Comparison of ENCODE assay signal across 18 cellular contexts in genomic region chrX:13685126-13685763, GRCh38. TPM values are rescaled to one million over a fixed set of nuclear protein-coding genes. Genes with fewer than 3 reads are reported as not detected.
A peak's percentile ranks its signal among the peaks of the same experiment; 100 is the strongest.
DNase-seq lines count a peak whose midpoint lies in the region; ATAC-seq, FAIRE-seq and TF ChIP-seq lines count a peak whose summit lies in the region.
"Had no signal": no experiment of that assay in that cellular context is flagged by ENCODE, and none has a peak within 500 bp of the region (broad histone marks: within the 10 kb centered on the region; RNA-seq: fewer than 3 reads in every experiment).

No MANE protein-coding gene starts in this region.

- no peak overlapping the region; the same call in 1 of the 2 replicates for H2AFZ ChIP-seq in OCI-LY3 (ENCODE audit: low read depth, low read length)

- WGBS in ovary, 3 donors = 39 to 44% (median 40%) methylated on average over 3 of the region's 3 CpGs

- no peaks in the 10 kb centered on the region for H3K27me3 ChIP-seq in OCI-LY3 (ENCODE audit: low read depth, low read length)
- no peaks in the 10 kb centered on the region for H3K27me3 ChIP-seq in ovary
- H3K27me3 ChIP-seq: SJCRH30 had no signal

- TF ChIP-seq EP300 in ovary (IDR thresholded peaks at IDR 0.05) = no peak

- intact Hi-C loops in natural killer cell (cut with micrococcal nuclease) = no loop called here
- intact Hi-C loops in ovary (cut with DNase I) = no loop called here

- peak overlapping the region; percentile 23 for H3K4me3 Mint-ChIP-seq in natural killer cell treated with Interleukin-12 subunit alpha and Interleukin-12 subunit beta and Interleukin-15 and Interleukin-18, amount 100 ng/mL, for 72 hours
- H3K4me3 Mint-ChIP-seq in natural killer cell = no peak overlapping the region
- peak overlapping the region in 1 of 2 donors; percentile 38 for H3K4me3 Mint-ChIP-seq in stimulated activated naive CD8-positive, alpha-beta T cell treated with anti-CD3 and anti-CD28 coated beads, Interleukin-15, amount 100 ng/mL, for 72 hours
- H3K4me3 Mint-ChIP-seq: activated naive CD8-positive, alpha-beta T cell had no signal

- TF ChIP-seq CTCF in natural killer cell (IDR thresholded peaks at IDR 0.05) (no peak), OCI-LY3 (IDR thresholded peaks at IDR 0.05; ENCODE audit: low read depth, low read length) (no peak), ovary (IDR thresholded peaks at IDR 0.05) (no peak)

- peaks cover 2% of the 10 kb centered on the region for H3K36me3 Mint-ChIP-seq in natural killer cell treated with Interleukin-12 subunit alpha and Interleukin-12 subunit beta and Interleukin-15 and Interleukin-18, amount 100 ng/mL, for 72 hours
- H3K36me3 Mint-ChIP-seq in natural killer cell = no peaks in the 10 kb centered on the region
- H3K36me3 Mint-ChIP-seq: activated naive CD8-positive, alpha-beta T cell had no signal

- ATAC-seq in natural killer cell treated with Interleukin-12 subunit alpha and Interleukin-12 subunit beta and Interleukin-15 and Interleukin-18, amount 100 ng/mL, for 72 hours = no peak
- ATAC-seq in natural killer cell = no peak
- ATAC-seq in stimulated activated naive CD8-positive, alpha-beta T cell treated with anti-CD3 and anti-CD28 coated beads, Interleukin-15, amount 100 ng/mL, for 72 hours = no peak
- ATAC-seq in GM18858 (IDR thresholded peaks at IDR 0.05; ENCODE audit: unreplicated experiment) = no peak
- ATAC-seq: left lobe of liver had no signal

- peaks cover 15% of the 10 kb centered on the region for H3K79me2 ChIP-seq in OCI-LY3 (ENCODE audit: low read length)

- H3K9ac ChIP-seq in OCI-LY3 (ENCODE audit: low read length) = no peak overlapping the region

- no peak for DNase-seq in natural killer cell treated with Interleukin-12 subunit alpha and Interleukin-12 subunit beta and Interleukin-15 and Interleukin-18, amount 100 ng/mL, for 72 hours (ENCODE audit: low spot score)
- DNase-seq in natural killer cell = no peak
- DNase-seq in astrocyte of the hippocampus (ENCODE audit: low read depth, low spot score) = peak; percentile 28
- DNase-seq in stimulated activated naive CD8-positive, alpha-beta T cell treated with anti-CD3 and anti-CD28 coated beads, Interleukin-15, amount 100 ng/mL, for 72 hours = no peak
- no peak for DNase-seq in H54 (ENCODE audit: insufficient read length, low spot score)
- DNase-seq in ovary = no peak
- DNase-seq: colonic mucosa; DMS 273 treated with DMSO at 0.1 percent for 48 hours; Kasumi-1; NCI-H2081 treated with DMSO at 0.1 percent for 48 hours; NCI-H82; SJCRH30; stimulated activated CD4-positive, alpha-beta T cell treated with anti-CD3 and anti-CD28 coated beads, Interleukin-12 subunit alpha, Interleukin-12 subunit beta, amount 100 ng/mL, for 4 hours had no signal

- H4K20me1 ChIP-seq in OCI-LY3 (ENCODE audit: insufficient read depth, low read length) = peaks cover 3% of the 10 kb centered on the region

- TF ChIP-seq POLR2A in H54 (IDR thresholded peaks at IDR 0.05; ENCODE audit: low read depth, low read length) = no peak
- TF ChIP-seq POLR2A in ovary (IDR thresholded peaks at IDR 0.05) = no peak

- peak overlapping the region; percentile 32 for H3K4me2 ChIP-seq in OCI-LY3 (ENCODE audit: low read length)

- no peak for FAIRE-seq in H54 (lab: Jason Lieb, UNC)

- H3K9me3 ChIP-seq in OCI-LY3 (ENCODE audit: insufficient read depth, low read length) (no peaks in the 10 kb centered on the region), ovary (no peaks in the 10 kb centered on the region)
- H3K9me3 ChIP-seq: colonic mucosa, SJCRH30 had no signal

- H3K27ac ChIP-seq in OCI-LY3 (ENCODE audit: low read length) (no peak overlapping the region), ovary (no peak overlapping the region)
- H3K27ac ChIP-seq: colonic mucosa, SJCRH30 had no signal

- H3K4me1 Mint-ChIP-seq in natural killer cell treated with Interleukin-12 subunit alpha and Interleukin-12 subunit beta and Interleukin-15 and Interleukin-18, amount 100 ng/mL, for 72 hours (ENCODE audit: low read depth in 2 of 2) = peaks cover 23 to 26% of the 10 kb centered on the region in 2 donors
- peaks cover 9 to 12% of the 10 kb centered on the region in 2 donors for H3K4me1 Mint-ChIP-seq in natural killer cell
- H3K4me1 Mint-ChIP-seq in stimulated activated naive CD8-positive, alpha-beta T cell treated with anti-CD3 and anti-CD28 coated beads, Interleukin-15, amount 100 ng/mL, for 72 hours = peaks cover 38% of the 10 kb centered on the region

- no peaks in the 10 kb centered on the region for H3K9me3 Mint-ChIP-seq in natural killer cell treated with Interleukin-12 subunit alpha and Interleukin-12 subunit beta and Interleukin-15 and Interleukin-18, amount 100 ng/mL, for 72 hours
- H3K9me3 Mint-ChIP-seq in natural killer cell = no peaks in the 10 kb centered on the region
- no peaks in the 10 kb centered on the region for H3K9me3 Mint-ChIP-seq in stimulated activated naive CD8-positive, alpha-beta T cell treated with anti-CD3 and anti-CD28 coated beads, Interleukin-15, amount 100 ng/mL, for 72 hours

- peaks cover 0 to 7% of the 10 kb centered on the region in 2 donors for H3K27me3 Mint-ChIP-seq in natural killer cell treated with Interleukin-12 subunit alpha and Interleukin-12 subunit beta and Interleukin-15 and Interleukin-18, amount 100 ng/mL, for 72 hours
- H3K27me3 Mint-ChIP-seq in natural killer cell (ENCODE audit: low read depth in 2 of 2) = no peaks in the 10 kb centered on the region
- H3K27me3 Mint-ChIP-seq in stimulated activated naive CD8-positive, alpha-beta T cell treated with anti-CD3 and anti-CD28 coated beads, Interleukin-15, amount 100 ng/mL, for 72 hours = no peaks in the 10 kb centered on the region
- H3K27me3 Mint-ChIP-seq: activated naive CD8-positive, alpha-beta T cell had no signal

- H3K36me3 ChIP-seq in OCI-LY3 (replicated peaks; ENCODE audit: low read depth, low read length) = no peaks in the 10 kb centered on the region
- H3K36me3 ChIP-seq in ovary = no peaks in the 10 kb centered on the region
- H3K36me3 ChIP-seq: colonic mucosa, SJCRH30 had no signal

- peak overlapping the region; percentile 63 to 90 for H3K27ac Mint-ChIP-seq in natural killer cell treated with Interleukin-12 subunit alpha and Interleukin-12 subunit beta and Interleukin-15 and Interleukin-18, amount 100 ng/mL, for 72 hours
- no peak overlapping the region for H3K27ac Mint-ChIP-seq in natural killer cell
- peak overlapping the region; percentile 87 to 93 for H3K27ac Mint-ChIP-seq in stimulated activated naive CD8-positive, alpha-beta T cell treated with anti-CD3 and anti-CD28 coated beads, Interleukin-15, amount 100 ng/mL, for 72 hours
- H3K27ac Mint-ChIP-seq: activated naive CD8-positive, alpha-beta T cell; progenitor cell of endocrine pancreas had no signal

- H3K4me3 ChIP-seq in OCI-LY3 (ENCODE audit: low read length) (no peak overlapping the region), ovary (no peak overlapping the region)
- H3K4me3 ChIP-seq: colonic mucosa, SJCRH30 had no signal

- peaks cover 35% of the 10 kb centered on the region for H3K4me1 ChIP-seq in OCI-LY3 (ENCODE audit: low read length)
- no peaks in the 10 kb centered on the region for H3K4me1 ChIP-seq in ovary (ENCODE audit: insufficient read depth)
- H3K4me1 ChIP-seq: colonic mucosa, SJCRH30 had no signal

RNA-seq across cellular contexts. Expression of gene RAB9A, which starts 3.7 kb away (rescaled TPM):
- total RNA-seq in natural killer cell treated with Interleukin-12 subunit alpha and Interleukin-12 subunit beta and Interleukin-15 and Interleukin-18, amount 100 ng/mL, for 72 hours = 10 to 100 TPM; 27.7 to 73.6 TPM
- total RNA-seq in natural killer cell = 10 to 100 TPM; 27.0 to 36.9 (median 32.9) TPM
- 10 to 100 TPM; 22.3 to 37.2 (median 26.2) TPM for total RNA-seq in ovary
- 10 to 100 TPM; 29.2 to 46.3 TPM for polyA plus RNA-seq in ovary

RNA-seq across cellular contexts. Expression of gene TCEANC, which starts 32.3 kb away (rescaled TPM):
- total RNA-seq in natural killer cell treated with Interleukin-12 subunit alpha and Interleukin-12 subunit beta and Interleukin-15 and Interleukin-18, amount 100 ng/mL, for 72 hours = 1 to 10 TPM; 2.8 to 4.2 TPM
- total RNA-seq in natural killer cell = 10 to 100 TPM; 11.2 to 17.8 (median 13.4) TPM
- 1 to 10 TPM; 3.1 to 9.2 (median 4.8) TPM for total RNA-seq in ovary
- 1 to 10 TPM; 2.6 to 3.9 TPM for polyA plus RNA-seq in ovary

RNA-seq across cellular contexts. Expression of gene TRAPPC2, which starts 49.2 kb away (rescaled TPM):
- 10 to 100 TPM; 27.5 to 32.0 TPM for total RNA-seq in natural killer cell treated with Interleukin-12 subunit alpha and Interleukin-12 subunit beta and Interleukin-15 and Interleukin-18, amount 100 ng/mL, for 72 hours
- total RNA-seq in natural killer cell (10 to 100 TPM; 24.2 to 63.3 (median 42.4) TPM), ovary (10 to 100 TPM; 18.6 to 26.5 (median 21.1) TPM)
- 10 to 100 TPM; 10.7 to 11.2 TPM for polyA plus RNA-seq in ovary

RNA-seq across cellular contexts. Expression of gene OFD1, which starts 49.3 kb away (rescaled TPM):
- 10 to 100 TPM; 39.1 to 46.1 TPM for total RNA-seq in natural killer cell treated with Interleukin-12 subunit alpha and Interleukin-12 subunit beta and Interleukin-15 and Interleukin-18, amount 100 ng/mL, for 72 hours
- 10 to 100 TPM; 62.8 to 77.6 (median 74.9) TPM for total RNA-seq in natural killer cell
- total RNA-seq in ovary = 10 to 100 TPM; 27.0 to 35.7 (median 33.7) TPM
- 10 to 100 TPM; 21.8 to 22.2 TPM for polyA plus RNA-seq in ovary

Comparison
In these comparisons a context has a peak if more than half of its experiments do, and no peak if none do; other contexts are left out.
1. H3K27ac Mint-ChIP-seq: peak in natural killer cell treated with Interleukin-12 subunit alpha and Interleukin-12 subunit beta and Interleukin-15 and Interleukin-18, amount 100 ng/mL, for 72 hours (2 of 2) and stimulated activated naive CD8-positive, alpha-beta T cell treated with anti-CD3 and anti-CD28 coated beads, Interleukin-15, amount 100 ng/mL, for 72 hours (2 of 2); none in natural killer cell (0 of 2).